Comparison of ENCODE assay signal across 1 cellular context in genomic region chr1:228372183-228373003, GRCh38.
TF ChIP-seq lines count a peak whose summit lies in the region.

No MANE protein-coding gene starts in this region.

TF ChIP-seq in K562, 482 proteins besides CTCF, POLR2A, EP300 and RAD21 (continued from another document and continues in another):
- TF ChIP-seq REST (CRISPR knock-in tag; IDR thresholded peaks at IDR 0.05; ENCODE audit: low read depth): no peak
- TF ChIP-seq ZNF232 (CRISPR knock-in tag; IDR thresholded peaks at IDR 0.05): no peak
- no peak for TF ChIP-seq NFE2L1 (tag; IDR thresholded peaks at IDR 0.05; ENCODE audit: borderline replicate concordance, low read depth)
- no peak for TF ChIP-seq TAF7 (tag; IDR thresholded peaks at IDR 0.05)
- TF ChIP-seq XRCC5 (IDR thresholded peaks at IDR 0.05; ENCODE audit: low read depth, low read length): no peak
- TF ChIP-seq HSF4 (CRISPR knock-in tag; IDR thresholded peaks at IDR 0.05; ENCODE audit: borderline replicate concordance): no peak
- no peak for TF ChIP-seq MBD1 (CRISPR knock-in tag; IDR thresholded peaks at IDR 0.05)
- no peak for TF ChIP-seq CGGBP1 (CRISPR knock-in tag; IDR thresholded peaks at IDR 0.05)
- TF ChIP-seq SRF (CRISPR knock-in tag; IDR thresholded peaks at IDR 0.05): no peak
- no peak for TF ChIP-seq ZNF121 (CRISPR knock-in tag; conservative IDR thresholded peaks at IDR 0.05)
- TF ChIP-seq ZBTB26 (CRISPR knock-in tag; IDR thresholded peaks at IDR 0.05): no peak
- no peak for TF ChIP-seq NR1H2 (CRISPR knock-in tag; IDR thresholded peaks at IDR 0.05)
- no peak for TF ChIP-seq STAT5B (CRISPR knock-in tag; IDR thresholded peaks at IDR 0.05)
- no peak for TF ChIP-seq OTX1 (CRISPR knock-in tag; IDR thresholded peaks at IDR 0.05)
- TF ChIP-seq ZFP36 (IDR thresholded peaks at IDR 0.05; ENCODE audit: low read depth, low read length, partially characterized antibody): no peak
- TF ChIP-seq NCOA2 (IDR thresholded peaks at IDR 0.05; ENCODE audit: partially characterized antibody in 2 of 2): no peak
- no peak for TF ChIP-seq JUN (IDR thresholded peaks at IDR 0.05; ENCODE audit: borderline replicate concordance, low read depth, low read length)
- TF ChIP-seq JUN (CRISPR knock-in tag; IDR thresholded peaks at IDR 0.05; ENCODE audit: borderline replicate concordance): no peak
- no peak for TF ChIP-seq HDAC3 (IDR thresholded peaks at IDR 0.05; ENCODE audit: borderline replicate concordance, partially characterized antibody)
- TF ChIP-seq NFE2 (IDR thresholded peaks at IDR 0.05; ENCODE audit: low read depth): no peak
- no peak for TF ChIP-seq ZMIZ1 (IDR thresholded peaks at IDR 0.05; ENCODE audit: low read depth in 2 of 2, low read length in 2 of 2)
- TF ChIP-seq ZNF586 (CRISPR knock-in tag; conservative IDR thresholded peaks at IDR 0.05): no peak
- no peak for TF ChIP-seq ZNF444 (CRISPR knock-in tag; IDR thresholded peaks at IDR 0.05)
- TF ChIP-seq MAX (CRISPR knock-in tag; IDR thresholded peaks at IDR 0.05): peak; percentile 79
- TF ChIP-seq GTF3C2 (IDR thresholded peaks at IDR 0.05; ENCODE audit: borderline replicate concordance, extremely low read depth, insufficient read length): no peak
- no peak for TF ChIP-seq LARP7 (IDR thresholded peaks at IDR 0.05)
- TF ChIP-seq ATF3 (IDR thresholded peaks at IDR 0.05): no peak
- TF ChIP-seq ATF3 (CRISPR knock-in tag; conservative IDR thresholded peaks at IDR 0.05): no peak
- no peak for TF ChIP-seq FOXJ3 (CRISPR knock-in tag; IDR thresholded peaks at IDR 0.05)
- TF ChIP-seq ZNF655 (CRISPR knock-in tag; IDR thresholded peaks at IDR 0.05): no peak
- TF ChIP-seq DLX4 (CRISPR knock-in tag; IDR thresholded peaks at IDR 0.05): no peak
- TF ChIP-seq RBM14 (IDR thresholded peaks at IDR 0.05; ENCODE audit: borderline replicate concordance, insufficient read depth, low read depth, low read length): no peak
- no peak for TF ChIP-seq RERE (CRISPR knock-in tag; IDR thresholded peaks at IDR 0.05; ENCODE audit: borderline replicate concordance)
- TF ChIP-seq SMC3 (conservative IDR thresholded peaks at IDR 0.05; ENCODE audit: insufficient read depth, low read depth, low read length): no peak
- no peak for TF ChIP-seq XRCC3 (IDR thresholded peaks at IDR 0.05)
- no peak for TF ChIP-seq NBN (IDR thresholded peaks at IDR 0.05; ENCODE audit: low read depth)
